2 cellular contexts compared by ENCODE assay signal in the genomic region with DNA sequence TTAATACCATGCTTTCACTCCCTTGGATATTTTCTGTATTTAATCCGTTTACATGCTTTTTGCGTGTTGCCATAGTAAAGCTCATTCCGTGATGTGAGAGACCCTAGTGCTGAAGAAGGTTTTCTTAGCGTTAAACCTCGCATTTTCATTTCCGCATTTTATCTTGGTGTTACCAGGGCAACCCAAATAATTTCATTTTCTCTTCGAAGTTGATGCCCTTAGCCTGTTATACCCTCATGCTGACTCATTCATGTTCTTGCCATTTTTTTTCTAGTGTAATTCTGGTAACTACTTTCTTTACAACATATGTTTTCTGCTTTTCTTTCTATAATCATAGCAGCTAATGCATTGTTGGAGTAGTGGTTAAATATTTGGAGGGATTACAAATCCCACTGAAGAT.
TF ChIP-seq lines count a peak whose summit lies in the region.

No MANE protein-coding gene starts in this region.

TF ChIP-seq in HepG2, 621 proteins besides CTCF, POLR2A, EP300 and RAD21 (continued from another document):
- TF ChIP-seq, protein P1, sequence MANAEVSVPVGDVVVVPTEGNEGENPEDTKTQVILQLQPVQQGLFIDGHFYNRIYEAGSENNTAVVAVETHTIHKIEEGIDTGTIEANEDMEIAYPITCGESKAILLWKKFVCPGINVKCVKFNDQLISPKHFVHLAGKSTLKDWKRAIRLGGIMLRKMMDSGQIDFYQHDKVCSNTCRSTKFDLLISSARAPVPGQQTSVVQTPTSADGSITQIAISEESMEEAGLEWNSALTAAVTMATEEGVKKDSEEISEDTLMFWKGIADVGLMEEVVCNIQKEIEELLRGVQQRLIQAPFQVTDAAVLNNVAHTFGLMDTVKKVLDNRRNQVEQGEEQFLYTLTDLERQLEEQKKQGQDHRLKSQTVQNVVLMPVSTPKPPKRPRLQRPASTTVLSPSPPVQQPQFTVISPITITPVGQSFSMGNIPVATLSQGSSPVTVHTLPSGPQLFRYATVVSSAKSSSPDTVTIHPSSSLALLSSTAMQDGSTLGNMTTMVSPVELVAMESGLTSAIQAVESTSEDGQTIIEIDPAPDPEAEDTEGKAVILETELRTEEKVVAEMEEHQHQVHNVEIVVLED (CRISPR knock-in tag; IDR thresholded peaks at IDR 0.05; ENCODE audit: borderline replicate concordance), result no peak
- TF ChIP-seq SRF (IDR thresholded peaks at IDR 0.05; ENCODE audit: low read depth, low read length) (no peak), HNRNPUL1 (IDR thresholded peaks at IDR 0.05; ENCODE audit: low read depth, low read length) (no peak), NFIB (CRISPR knock-in tag; IDR thresholded peaks at IDR 0.05; ENCODE audit: borderline replicate concordance) (no peak), ZNF136 (CRISPR knock-in tag; IDR thresholded peaks at IDR 0.05; ENCODE audit: low read depth) (no peak), SNAPC2 (CRISPR knock-in tag; IDR thresholded peaks at IDR 0.05) (no peak), ZNF558 (CRISPR knock-in tag; IDR thresholded peaks at IDR 0.05; ENCODE audit: borderline replicate concordance) (no peak), ZNF569 (CRISPR knock-in tag; IDR thresholded peaks at IDR 0.05; ENCODE audit: borderline replicate concordance) (no peak), CBX2 (IDR thresholded peaks at IDR 0.05; ENCODE audit: low read depth, low read length) (no peak), CBX2 (CRISPR knock-in tag; IDR thresholded peaks at IDR 0.05; ENCODE audit: low read depth) (no peak), ZZZ3 (CRISPR knock-in tag; IDR thresholded peaks at IDR 0.05; ENCODE audit: borderline replicate concordance) (no peak)
- TF ChIP-seq, protein P2, sequence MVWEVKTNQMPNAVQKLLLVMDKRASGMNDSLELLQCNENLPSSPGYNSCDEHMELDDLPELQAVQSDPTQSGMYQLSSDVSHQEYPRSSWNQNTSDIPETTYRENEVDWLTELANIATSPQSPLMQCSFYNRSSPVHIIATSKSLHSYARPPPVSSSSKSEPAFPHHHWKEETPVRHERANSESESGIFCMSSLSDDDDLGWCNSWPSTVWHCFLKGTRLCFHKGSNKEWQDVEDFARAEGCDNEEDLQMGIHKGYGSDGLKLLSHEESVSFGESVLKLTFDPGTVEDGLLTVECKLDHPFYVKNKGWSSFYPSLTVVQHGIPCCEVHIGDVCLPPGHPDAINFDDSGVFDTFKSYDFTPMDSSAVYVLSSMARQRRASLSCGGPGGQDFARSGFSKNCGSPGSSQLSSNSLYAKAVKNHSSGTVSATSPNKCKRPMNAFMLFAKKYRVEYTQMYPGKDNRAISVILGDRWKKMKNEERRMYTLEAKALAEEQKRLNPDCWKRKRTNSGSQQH (CRISPR knock-in tag; IDR thresholded peaks at IDR 0.05; ENCODE audit: low read depth), result no peak
- TF ChIP-seq, protein P3, sequence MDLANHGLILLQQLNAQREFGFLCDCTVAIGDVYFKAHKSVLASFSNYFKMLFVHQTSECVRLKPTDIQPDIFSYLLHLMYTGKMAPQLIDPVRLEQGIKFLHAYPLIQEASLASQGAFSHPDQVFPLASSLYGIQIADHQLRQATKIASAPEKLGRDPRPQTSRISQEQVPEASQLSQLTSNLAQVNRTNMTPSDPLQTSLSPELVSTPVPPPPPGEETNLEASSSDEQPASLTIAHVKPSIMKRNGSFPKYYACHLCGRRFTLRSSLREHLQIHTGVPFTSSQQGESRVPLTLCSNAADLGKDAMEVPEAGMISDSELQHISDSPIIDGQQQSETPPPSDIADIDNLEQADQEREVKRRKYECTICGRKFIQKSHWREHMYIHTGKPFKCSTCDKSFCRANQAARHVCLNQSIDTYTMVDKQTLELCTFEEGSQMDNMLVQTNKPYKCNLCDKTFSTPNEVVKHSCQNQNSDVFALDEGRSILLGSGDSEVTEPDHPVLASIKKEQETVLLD (CRISPR knock-in tag; IDR thresholded peaks at IDR 0.05; ENCODE audit: low read depth), result no peak
- TF ChIP-seq, protein P4, sequence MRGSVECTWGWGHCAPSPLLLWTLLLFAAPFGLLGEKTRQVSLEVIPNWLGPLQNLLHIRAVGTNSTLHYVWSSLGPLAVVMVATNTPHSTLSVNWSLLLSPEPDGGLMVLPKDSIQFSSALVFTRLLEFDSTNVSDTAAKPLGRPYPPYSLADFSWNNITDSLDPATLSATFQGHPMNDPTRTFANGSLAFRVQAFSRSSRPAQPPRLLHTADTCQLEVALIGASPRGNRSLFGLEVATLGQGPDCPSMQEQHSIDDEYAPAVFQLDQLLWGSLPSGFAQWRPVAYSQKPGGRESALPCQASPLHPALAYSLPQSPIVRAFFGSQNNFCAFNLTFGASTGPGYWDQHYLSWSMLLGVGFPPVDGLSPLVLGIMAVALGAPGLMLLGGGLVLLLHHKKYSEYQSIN (CRISPR knock-in tag; IDR thresholded peaks at IDR 0.05; ENCODE audit: borderline replicate concordance), result no peak

TF ChIP-seq in WTC11, 78 proteins besides CTCF, POLR2A, EP300 and RAD21 (continued from another document):
- TF ChIP-seq ZBTB21 (CRISPR knock-in tag; IDR thresholded peaks at IDR 0.05; ENCODE audit: borderline replicate concordance) (no peak), TEAD4 (CRISPR knock-in tag; IDR thresholded peaks at IDR 0.05) (no peak), TP53 (CRISPR knock-in tag; IDR thresholded peaks at IDR 0.05) (no peak), JUN (CRISPR knock-in tag; IDR thresholded peaks at IDR 0.05) (no peak)
- TF ChIP-seq, protein P5, sequence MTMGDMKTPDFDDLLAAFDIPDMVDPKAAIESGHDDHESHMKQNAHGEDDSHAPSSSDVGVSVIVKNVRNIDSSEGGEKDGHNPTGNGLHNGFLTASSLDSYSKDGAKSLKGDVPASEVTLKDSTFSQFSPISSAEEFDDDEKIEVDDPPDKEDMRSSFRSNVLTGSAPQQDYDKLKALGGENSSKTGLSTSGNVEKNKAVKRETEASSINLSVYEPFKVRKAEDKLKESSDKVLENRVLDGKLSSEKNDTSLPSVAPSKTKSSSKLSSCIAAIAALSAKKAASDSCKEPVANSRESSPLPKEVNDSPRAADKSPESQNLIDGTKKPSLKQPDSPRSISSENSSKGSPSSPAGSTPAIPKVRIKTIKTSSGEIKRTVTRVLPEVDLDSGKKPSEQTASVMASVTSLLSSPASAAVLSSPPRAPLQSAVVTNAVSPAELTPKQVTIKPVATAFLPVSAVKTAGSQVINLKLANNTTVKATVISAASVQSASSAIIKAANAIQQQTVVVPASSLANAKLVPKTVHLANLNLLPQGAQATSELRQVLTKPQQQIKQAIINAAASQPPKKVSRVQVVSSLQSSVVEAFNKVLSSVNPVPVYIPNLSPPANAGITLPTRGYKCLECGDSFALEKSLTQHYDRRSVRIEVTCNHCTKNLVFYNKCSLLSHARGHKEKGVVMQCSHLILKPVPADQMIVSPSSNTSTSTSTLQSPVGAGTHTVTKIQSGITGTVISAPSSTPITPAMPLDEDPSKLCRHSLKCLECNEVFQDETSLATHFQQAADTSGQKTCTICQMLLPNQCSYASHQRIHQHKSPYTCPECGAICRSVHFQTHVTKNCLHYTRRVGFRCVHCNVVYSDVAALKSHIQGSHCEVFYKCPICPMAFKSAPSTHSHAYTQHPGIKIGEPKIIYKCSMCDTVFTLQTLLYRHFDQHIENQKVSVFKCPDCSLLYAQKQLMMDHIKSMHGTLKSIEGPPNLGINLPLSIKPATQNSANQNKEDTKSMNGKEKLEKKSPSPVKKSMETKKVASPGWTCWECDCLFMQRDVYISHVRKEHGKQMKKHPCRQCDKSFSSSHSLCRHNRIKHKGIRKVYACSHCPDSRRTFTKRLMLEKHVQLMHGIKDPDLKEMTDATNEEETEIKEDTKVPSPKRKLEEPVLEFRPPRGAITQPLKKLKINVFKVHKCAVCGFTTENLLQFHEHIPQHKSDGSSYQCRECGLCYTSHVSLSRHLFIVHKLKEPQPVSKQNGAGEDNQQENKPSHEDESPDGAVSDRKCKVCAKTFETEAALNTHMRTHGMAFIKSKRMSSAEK (CRISPR knock-in tag; IDR thresholded peaks at IDR 0.05; ENCODE audit: borderline replicate concordance), result no peak
- TF ChIP-seq, protein P6, sequence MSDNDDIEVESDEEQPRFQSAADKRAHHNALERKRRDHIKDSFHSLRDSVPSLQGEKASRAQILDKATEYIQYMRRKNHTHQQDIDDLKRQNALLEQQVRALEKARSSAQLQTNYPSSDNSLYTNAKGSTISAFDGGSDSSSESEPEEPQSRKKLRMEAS (CRISPR knock-in tag; IDR thresholded peaks at IDR 0.05), result no peak
TF ChIP-seq in WTC11: peak in this region for 0.
